20 cellular contexts compared by ENCODE assay signal in the genomic region with DNA sequence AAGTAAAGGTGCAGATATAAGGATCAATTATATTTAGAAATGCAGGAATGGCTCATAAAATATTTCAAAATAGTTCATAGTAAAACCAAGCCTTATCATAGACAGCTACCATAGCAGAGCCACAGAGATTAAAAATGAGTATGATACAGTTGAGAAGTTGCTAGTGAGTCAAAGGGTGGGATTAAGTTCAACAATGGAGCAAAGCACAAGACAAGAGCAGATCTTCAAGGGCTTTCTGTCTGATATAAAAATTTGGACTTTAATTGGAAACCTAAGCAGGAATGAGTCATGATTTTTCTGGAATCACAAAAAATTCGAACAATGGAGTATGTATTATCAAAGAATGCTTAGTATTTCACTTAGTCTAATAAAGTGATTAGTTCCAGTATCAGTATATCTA.
A peak's percentile ranks its signal among the peaks of the same experiment; 100 is the strongest.
DNase-seq lines count a peak whose midpoint lies in the region; ATAC-seq, FAIRE-seq and TF ChIP-seq lines count a peak whose summit lies in the region.
"Had no signal": no experiment of that assay in that cellular context is flagged by ENCODE, and none has a peak within 500 bp of the region (broad histone marks: within the 10 kb centered on the region; RNA-seq: fewer than 3 reads in every experiment).

No MANE protein-coding gene starts in this region.

- H3K9me3 Mint-ChIP-seq in astrocyte (ENCODE audit: unreplicated experiment) (no peaks in the 10 kb centered on the region), CD14-positive monocyte (no peaks in the 10 kb centered on the region)
- H3K9me3 Mint-ChIP-seq: GM23338 had no signal

- FAIRE-seq in astrocyte (lab: Jason Lieb, UNC) = no peak
- FAIRE-seq: G401.6, GM12891, H54, HepG2 had no signal

- H3K27ac Mint-ChIP-seq in astrocyte (ENCODE audit: unreplicated experiment) (no peak overlapping the region), CD14-positive monocyte (no peak overlapping the region)
- H3K27ac Mint-ChIP-seq: CD8-positive, alpha-beta T cell; GM23338 had no signal

- H3K9me2 ChIP-seq in SK-N-SH = no peaks in the 10 kb centered on the region

- H3K4me1 Mint-ChIP-seq in astrocyte (ENCODE audit: low read depth, unreplicated experiment) = no peaks in the 10 kb centered on the region
- no peaks in the 10 kb centered on the region for H3K4me1 Mint-ChIP-seq in CD14-positive monocyte
- H3K4me1 Mint-ChIP-seq: GM23338 had no signal

- no peaks in the 10 kb centered on the region for H3F3A ChIP-seq in SK-N-SH (replicated peaks; ENCODE audit: insufficient read depth)

- H2AFZ ChIP-seq in SK-N-SH (ENCODE audit: low read depth) = no peak overlapping the region
- H2AFZ ChIP-seq in astrocyte (ENCODE audit: low read depth, low read length) = no peak overlapping the region
- H2AFZ ChIP-seq: GM23338 had no signal

- no peak for TF ChIP-seq RAD21 in SK-N-SH (IDR thresholded peaks at IDR 0.05; ENCODE audit: low read length)

- no peak for ATAC-seq in SK-N-SH treated with all-trans-retinoic acid at 6 μM for 48 hours
- ATAC-seq: CD8-positive, alpha-beta T cell; GM23338; HepG2 had no signal

- DNase-seq in SK-N-SH (no peak), NCI-H226 (peak; percentile 4), astrocyte (ENCODE audit: low read depth) (peak; percentile 28), retinal pigment epithelial cell (ENCODE audit: low read depth) (peak; percentile 58), A172 (ENCODE audit: low spot score) (no peak), HuH-7.5 (ENCODE audit: low spot score) (no peak), CD14-positive monocyte (ENCODE audit: low spot score) (no peak)
- DNase-seq: CD8-positive, alpha-beta T cell; DMS 273 treated with DMSO at 0.1 percent for 48 hours; DMS53; DND-41; HCEC 1CT had no signal

- no peaks in the 10 kb centered on the region for H3K9me3 ChIP-seq in SK-N-SH
- H3K9me3 ChIP-seq in astrocyte (ENCODE audit: insufficient read depth, low read depth, low read length) = no peaks in the 10 kb centered on the region
- H3K9me3 ChIP-seq: BLaER1 had no signal

- H3K79me2 ChIP-seq in SK-N-SH (ENCODE audit: insufficient read depth) = no peaks in the 10 kb centered on the region
- no peaks in the 10 kb centered on the region for H3K79me2 ChIP-seq in astrocyte (ENCODE audit: insufficient read depth, low read length)

- CTCF ChIA-PET in SK-N-SH (lab: Yijun Ruan, JAX) = no interaction called here

- WGBS in SK-N-SH (ENCODE audit: low lambda C conversion rate) = 3% methylated on average over 1 of the region's 1 CpG

- H3K27ac ChIP-seq in SK-N-SH (ENCODE audit: low read depth in 2 of 2, low read length in 1 of 2) (no peak overlapping the region; a peak in 1 of 4 replicates), astrocyte (ENCODE audit: low read depth, low read length) (no peak overlapping the region)
- H3K27ac ChIP-seq: 22Rv1, BLaER1 had no signal

- TF ChIP-seq EP300 in SK-N-SH (IDR thresholded peaks at IDR 0.05; ENCODE audit: borderline replicate concordance in 1 of 2, low read depth in 1 of 2, low read length in 1 of 2) = no peak

- H3K27me3 ChIP-seq in SK-N-SH (ENCODE audit: insufficient read depth) (no peaks in the 10 kb centered on the region), astrocyte (ENCODE audit: insufficient read depth, low read length) (no peaks in the 10 kb centered on the region)
- H3K27me3 ChIP-seq: BLaER1 had no signal

- H3K4me2 ChIP-seq in SK-N-SH (no peak overlapping the region), astrocyte (ENCODE audit: low read length) (no peak overlapping the region)
- H3K4me2 ChIP-seq: BLaER1, GM23338 had no signal

- H3K36me3 ChIP-seq in SK-N-SH (replicated peaks in 1 of 2; ENCODE audit: control insufficient read depth in 1 of 2, insufficient read depth in 2 of 2, low read length in 1 of 2) (no peaks in the 10 kb centered on the region), astrocyte (ENCODE audit: insufficient read depth, low read length) (no peaks in the 10 kb centered on the region)
- H3K36me3 ChIP-seq: BLaER1 had no signal

- no peaks in the 10 kb centered on the region for H4K20me1 ChIP-seq in SK-N-SH (ENCODE audit: insufficient read depth)
- H4K20me1 ChIP-seq in astrocyte (ENCODE audit: insufficient read depth, low read length) = no peaks in the 10 kb centered on the region
- H4K20me1 ChIP-seq: BLaER1 had no signal

- H3K36me3 Mint-ChIP-seq in astrocyte (ENCODE audit: low read depth, unreplicated experiment) (no peaks in the 10 kb centered on the region), CD14-positive monocyte (no peaks in the 10 kb centered on the region)
- H3K36me3 Mint-ChIP-seq: CD8-positive, alpha-beta T cell had no signal

- H3K27me3 Mint-ChIP-seq in astrocyte (ENCODE audit: low read depth, unreplicated experiment) (no peaks in the 10 kb centered on the region), CD14-positive monocyte (ENCODE audit: low read depth in 3 of 3) (peaks cover 0 to 2% (median 2%) of the 10 kb centered on the region in 3 donors)

- POLR2A ChIA-PET in SK-N-SH (lab: Yijun Ruan, JAX) = no interaction called here

- no peak overlapping the region for H3K4me3 Mint-ChIP-seq in astrocyte (ENCODE audit: unreplicated experiment)
- no peak overlapping the region for H3K4me3 Mint-ChIP-seq in CD14-positive monocyte
- H3K4me3 Mint-ChIP-seq: CD8-positive, alpha-beta T cell; GM23338 had no signal

- H3K9ac ChIP-seq in SK-N-SH = no peak overlapping the region
- no peak overlapping the region for H3K9ac ChIP-seq in astrocyte (ENCODE audit: low read length)
- H3K9ac ChIP-seq: BLaER1 had no signal

- intact Hi-C loops in CD14-positive monocyte (cut with micrococcal nuclease) = no loop called here

- no peak overlapping the region for H3K4me3 ChIP-seq in SK-N-SH (ENCODE audit: low read depth in 2 of 2, low read length in 1 of 2)
- no peak overlapping the region for H3K4me3 ChIP-seq in astrocyte (ENCODE audit: insufficient read depth, low read depth, low read length)
- H3K4me3 ChIP-seq in retinal pigment epithelial cell (ENCODE audit: low read length) = no peak overlapping the region
- H3K4me3 ChIP-seq: BLaER1, GM23338 had no signal

- no peaks in the 10 kb centered on the region for H3K4me1 ChIP-seq in SK-N-SH (ENCODE audit: control insufficient read depth in 1 of 2, insufficient read depth in 2 of 2, low read depth in 1 of 2, low read length in 1 of 2)
- no peaks in the 10 kb centered on the region for H3K4me1 ChIP-seq in astrocyte (ENCODE audit: insufficient read depth, low read length)
- H3K4me1 ChIP-seq: BLaER1 had no signal

- TF ChIP-seq CTCF in SK-N-SH (IDR thresholded peaks at IDR 0.05) (no peak), astrocyte (IDR thresholded peaks at IDR 0.05; ENCODE audit: insufficient read depth, low read depth, low read length) (no peak), retinal pigment epithelial cell (conservative IDR thresholded peaks at IDR 0.05; ENCODE audit: low read depth, low read length) (no peak), CD14-positive monocyte (IDR thresholded peaks at IDR 0.05) (no peak)

TF ChIP-seq in SK-N-SH treated with all-trans-retinoic acid at 6 μM for 48 hours, 23 proteins besides CTCF, POLR2A, EP300 and RAD21:
- TF ChIP-seq ISL1 (CRISPR knock-in tag; IDR thresholded peaks at IDR 0.05) (peak; percentile 30; the same call in 1 of the 2 replicates), ESRRG (CRISPR knock-in tag; IDR thresholded peaks at IDR 0.05) (no peak)

TF ChIP-seq in SK-N-SH, 30 proteins besides CTCF, POLR2A, EP300 and RAD21 (continues in another document):
- TF ChIP-seq RXRA (IDR thresholded peaks at IDR 0.05; ENCODE audit: borderline replicate concordance, low read depth) (no peak), JUND (IDR thresholded peaks at IDR 0.05) (no peak), GATA2 (CRISPR knock-in tag; IDR thresholded peaks at IDR 0.05) (no peak), YY1 (IDR thresholded peaks at IDR 0.05; ENCODE audit: low read depth) (no peak), TAF1 (IDR thresholded peaks at IDR 0.05; ENCODE audit: borderline replicate concordance, low read depth, low read length) (no peak), ELF1 (IDR thresholded peaks at IDR 0.05) (no peak), SMC3 (IDR thresholded peaks at IDR 0.05; ENCODE audit: low read depth, low read length) (no peak), POLR2AphosphoS5 (IDR thresholded peaks at IDR 0.05; ENCODE audit: low read depth, low read length) (no peak)
- TF ChIP-seq, protein P1, sequence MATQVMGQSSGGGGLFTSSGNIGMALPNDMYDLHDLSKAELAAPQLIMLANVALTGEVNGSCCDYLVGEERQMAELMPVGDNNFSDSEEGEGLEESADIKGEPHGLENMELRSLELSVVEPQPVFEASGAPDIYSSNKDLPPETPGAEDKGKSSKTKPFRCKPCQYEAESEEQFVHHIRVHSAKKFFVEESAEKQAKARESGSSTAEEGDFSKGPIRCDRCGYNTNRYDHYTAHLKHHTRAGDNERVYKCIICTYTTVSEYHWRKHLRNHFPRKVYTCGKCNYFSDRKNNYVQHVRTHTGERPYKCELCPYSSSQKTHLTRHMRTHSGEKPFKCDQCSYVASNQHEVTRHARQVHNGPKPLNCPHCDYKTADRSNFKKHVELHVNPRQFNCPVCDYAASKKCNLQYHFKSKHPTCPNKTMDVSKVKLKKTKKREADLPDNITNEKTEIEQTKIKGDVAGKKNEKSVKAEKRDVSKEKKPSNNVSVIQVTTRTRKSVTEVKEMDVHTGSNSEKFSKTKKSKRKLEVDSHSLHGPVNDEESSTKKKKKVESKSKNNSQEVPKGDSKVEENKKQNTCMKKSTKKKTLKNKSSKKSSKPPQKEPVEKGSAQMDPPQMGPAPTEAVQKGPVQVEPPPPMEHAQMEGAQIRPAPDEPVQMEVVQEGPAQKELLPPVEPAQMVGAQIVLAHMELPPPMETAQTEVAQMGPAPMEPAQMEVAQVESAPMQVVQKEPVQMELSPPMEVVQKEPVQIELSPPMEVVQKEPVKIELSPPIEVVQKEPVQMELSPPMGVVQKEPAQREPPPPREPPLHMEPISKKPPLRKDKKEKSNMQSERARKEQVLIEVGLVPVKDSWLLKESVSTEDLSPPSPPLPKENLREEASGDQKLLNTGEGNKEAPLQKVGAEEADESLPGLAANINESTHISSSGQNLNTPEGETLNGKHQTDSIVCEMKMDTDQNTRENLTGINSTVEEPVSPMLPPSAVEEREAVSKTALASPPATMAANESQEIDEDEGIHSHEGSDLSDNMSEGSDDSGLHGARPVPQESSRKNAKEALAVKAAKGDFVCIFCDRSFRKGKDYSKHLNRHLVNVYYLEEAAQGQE (IDR thresholded peaks at IDR 0.05; ENCODE audit: low read depth, low read length) = no peak
- TF ChIP-seq, protein P2, sequence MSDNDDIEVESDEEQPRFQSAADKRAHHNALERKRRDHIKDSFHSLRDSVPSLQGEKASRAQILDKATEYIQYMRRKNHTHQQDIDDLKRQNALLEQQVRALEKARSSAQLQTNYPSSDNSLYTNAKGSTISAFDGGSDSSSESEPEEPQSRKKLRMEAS (IDR thresholded peaks at IDR 0.05; ENCODE audit: low read depth) = no peak
- TF ChIP-seq, protein P3, sequence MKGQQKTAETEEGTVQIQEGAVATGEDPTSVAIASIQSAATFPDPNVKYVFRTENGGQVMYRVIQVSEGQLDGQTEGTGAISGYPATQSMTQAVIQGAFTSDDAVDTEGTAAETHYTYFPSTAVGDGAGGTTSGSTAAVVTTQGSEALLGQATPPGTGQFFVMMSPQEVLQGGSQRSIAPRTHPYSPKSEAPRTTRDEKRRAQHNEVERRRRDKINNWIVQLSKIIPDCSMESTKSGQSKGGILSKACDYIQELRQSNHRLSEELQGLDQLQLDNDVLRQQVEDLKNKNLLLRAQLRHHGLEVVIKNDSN (IDR thresholded peaks at IDR 0.05; ENCODE audit: borderline replicate concordance, low read depth) = no peak

Comparison
In these comparisons a context has a peak if more than half of its experiments do, and no peak if none do; other contexts are left out.
1. DNase-seq: peak in NCI-H226 (single experiment), astrocyte (single experiment) and retinal pigment epithelial cell (single experiment); none in SK-N-SH (single experiment), A172 (single experiment), HuH-7.5 (single experiment) and CD14-positive monocyte (single experiment).